31 cellular contexts compared by ENCODE assay signal in genomic region chr5:16291894-16292293, GRCh38.
"Had no signal": no experiment of that assay in that cellular context is flagged by ENCODE, and none has a peak within 500 bp of the region (broad histone marks: within the 10 kb centered on the region; RNA-seq: fewer than 3 reads in every experiment).

No MANE protein-coding gene starts in this region.

- H3K27ac Mint-ChIP-seq: naive B cell; naive thymus-derived CD8-positive, alpha-beta T cell; natural killer cell treated with Interleukin-12 subunit alpha and Interleukin-12 subunit beta and Interleukin-15 and Interleukin-18, amount 100 ng/mL, for 72 hours; nephron progenitor cell; stimulated activated memory B cell treated with anti-CD40 and anti-IgM and Interleukin-4, amounts not matched to agents 10 μg/mL and 1 μg/mL and 100 μg/mL, for 72 hours; stimulated activated naive CD8-positive, alpha-beta T cell treated with anti-CD3 and anti-CD28 coated beads, Interleukin-15, amount 100 ng/mL, for 72 hours; type B pancreatic cell had no signal

- H3K4me1 Mint-ChIP-seq: naive B cell; naive thymus-derived CD8-positive, alpha-beta T cell; nephron progenitor cell; neural crest cell; stimulated activated memory B cell treated with anti-CD40 and anti-IgM and Interleukin-4, amounts not matched to agents 10 μg/mL and 1 μg/mL and 100 μg/mL, for 72 hours; stimulated activated naive CD8-positive, alpha-beta T cell treated with anti-CD3 and anti-CD28 coated beads, Interleukin-15, amount 100 ng/mL, for 72 hours had no signal

- H3K27me3 ChIP-seq: neutrophil, pancreas, spleen, suprapubic skin, testis, tibial artery, transverse colon, upper lobe of right lung, vagina had no signal

- H3K9me3 ChIP-seq: pancreas, prostate gland, suprapubic skin, testis, upper lobe of right lung, vagina had no signal

- ATAC-seq: naive thymus-derived CD8-positive, alpha-beta T cell; natural killer cell treated with Interleukin-12 subunit alpha and Interleukin-12 subunit beta and Interleukin-15 and Interleukin-18, amount 100 ng/mL, for 72 hours; pancreas; right cardiac atrium; sciatic nerve; stimulated activated memory B cell treated with anti-CD40 and anti-IgM and Interleukin-4, amounts not matched to agents 10 μg/mL and 1 μg/mL and 100 μg/mL, for 72 hours; stimulated activated naive CD8-positive, alpha-beta T cell treated with anti-CD3 and anti-CD28 coated beads, Interleukin-15, amount 100 ng/mL, for 72 hours; stimulated activated naive CD8-positive, alpha-beta T cell treated with anti-CD3 and anti-CD28 coated beads, Interleukin-15, Interleukin-2, amounts not matched to agents 100 U/mL and 50 U/mL, for 24 hours; upper lobe of right lung had no signal

- H3K36me3 ChIP-seq: neutrophil, pancreas, prostate gland, spleen, suprapubic skin, tibial artery, transverse colon, upper lobe of right lung, vagina had no signal

- H3K36me3 Mint-ChIP-seq: stimulated activated memory B cell treated with anti-CD40 and anti-IgM and Interleukin-4, amounts not matched to agents 10 μg/mL and 1 μg/mL and 100 μg/mL, for 72 hours had no signal

- DNase-seq: naive B cell; naive thymus-derived CD8-positive, alpha-beta T cell; nephron progenitor cell; nucleus accumbens; pancreas; right cardiac atrium; spleen; stimulated activated CD4-positive, alpha-beta T cell treated with anti-CD3 and anti-CD28 coated beads, Interleukin-12 subunit alpha, Interleukin-12 subunit beta, amount 100 ng/mL, for 4 hours; stimulated activated CD4-positive, alpha-beta T cell treated with anti-CD3 and anti-CD28 coated beads, Interleukin-1b, Interleukin-23, amount 100 ng/mL, for 48 hours; stimulated activated CD4-positive, alpha-beta T cell treated with anti-CD3 and anti-CD28 coated beads, Interleukin-4, amount 100 ng/mL, for 1 hour; stimulated activated CD4-positive, alpha-beta T cell treated with anti-CD3 and anti-CD28 coated beads, Interleukin-4, amount 100 ng/mL, for 4 hours; stimulated activated CD8-positive, alpha-beta memory T cell treated with anti-CD3 and anti-CD28 coated beads, Interleukin-4, amount 100 ng/mL, for 48 hours; stimulated activated naive CD4-positive, alpha-beta T cell; stimulated activated naive CD8-positive, alpha-beta T cell treated with anti-CD3 and anti-CD28 coated beads, Interleukin-15, amount 100 ng/mL, for 72 hours; stimulated activated naive CD8-positive, alpha-beta T cell treated with anti-CD3 and anti-CD28 coated beads, Interleukin-15, Interleukin-2, amounts not matched to agents 100 U/mL and 50 U/mL, for 24 hours; substantia nigra; testis; tibial artery; transverse colon; upper lobe of right lung had no signal

- H3K4me2 ChIP-seq: smooth muscle cell had no signal

- H3K4me3 Mint-ChIP-seq: naive B cell; naive thymus-derived CD8-positive, alpha-beta T cell; natural killer cell treated with Interleukin-12 subunit alpha and Interleukin-12 subunit beta and Interleukin-15 and Interleukin-18, amount 100 ng/mL, for 72 hours; nephron progenitor cell; neural crest cell; stimulated activated memory B cell treated with anti-CD40 and anti-IgM and Interleukin-4, amounts not matched to agents 10 μg/mL and 1 μg/mL and 100 μg/mL, for 72 hours; stimulated activated naive CD8-positive, alpha-beta T cell treated with anti-CD3 and anti-CD28 coated beads, Interleukin-15, amount 100 ng/mL, for 72 hours; type B pancreatic cell had no signal

- H3K4me3 ChIP-seq: pancreas, prostate gland, skin epidermis, smooth muscle cell, spleen, suprapubic skin, testis, tibial artery, transverse colon, upper lobe of right lung, vagina had no signal

- H3K4me1 ChIP-seq: pancreas, prostate gland, spleen, suprapubic skin, testis, tibial artery, transverse colon, upper lobe of right lung, vagina had no signal

- H3K27me3 Mint-ChIP-seq: naive B cell; natural killer cell treated with Interleukin-12 subunit alpha and Interleukin-12 subunit beta and Interleukin-15 and Interleukin-18, amount 100 ng/mL, for 72 hours; stimulated activated memory B cell treated with anti-CD40 and anti-IgM and Interleukin-4, amounts not matched to agents 10 μg/mL and 1 μg/mL and 100 μg/mL, for 72 hours; stimulated activated naive CD8-positive, alpha-beta T cell treated with anti-CD3 and anti-CD28 coated beads, Interleukin-15, amount 100 ng/mL, for 72 hours had no signal

- FAIRE-seq: pancreas had no signal

- H3K27ac ChIP-seq: neutrophil, pancreas, prostate gland, skin epidermis, spleen, suprapubic skin, testis, tibial artery, transverse colon, upper lobe of right lung, vagina had no signal
